1 cellular context compared by ENCODE assay signal in the genomic region with DNA sequence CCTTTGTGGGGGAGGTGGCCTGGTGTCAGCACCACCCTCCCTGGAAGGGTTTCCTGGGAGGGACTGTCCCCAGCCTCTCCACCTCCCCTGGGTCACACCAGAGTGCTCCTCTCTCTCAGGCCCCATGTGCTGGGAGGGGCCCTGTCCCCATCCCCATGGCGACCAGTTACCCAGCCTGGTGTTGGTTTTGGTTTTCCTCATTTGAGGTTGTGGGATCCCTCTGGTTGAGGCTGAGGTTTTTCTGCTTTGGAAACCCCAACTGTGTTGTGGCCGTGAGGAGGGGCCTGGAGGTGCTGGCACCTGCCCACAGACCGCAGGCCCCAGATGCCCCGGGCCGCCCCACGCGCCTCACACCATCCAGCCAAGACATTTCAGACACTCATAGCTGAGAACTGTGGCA.
TF ChIP-seq lines count a peak whose summit lies in the region.

No MANE protein-coding gene starts in this region.

TF ChIP-seq in GM12878, 131 proteins besides CTCF, POLR2A, EP300 and RAD21 (continued from another document):
- TF ChIP-seq, protein P1, sequence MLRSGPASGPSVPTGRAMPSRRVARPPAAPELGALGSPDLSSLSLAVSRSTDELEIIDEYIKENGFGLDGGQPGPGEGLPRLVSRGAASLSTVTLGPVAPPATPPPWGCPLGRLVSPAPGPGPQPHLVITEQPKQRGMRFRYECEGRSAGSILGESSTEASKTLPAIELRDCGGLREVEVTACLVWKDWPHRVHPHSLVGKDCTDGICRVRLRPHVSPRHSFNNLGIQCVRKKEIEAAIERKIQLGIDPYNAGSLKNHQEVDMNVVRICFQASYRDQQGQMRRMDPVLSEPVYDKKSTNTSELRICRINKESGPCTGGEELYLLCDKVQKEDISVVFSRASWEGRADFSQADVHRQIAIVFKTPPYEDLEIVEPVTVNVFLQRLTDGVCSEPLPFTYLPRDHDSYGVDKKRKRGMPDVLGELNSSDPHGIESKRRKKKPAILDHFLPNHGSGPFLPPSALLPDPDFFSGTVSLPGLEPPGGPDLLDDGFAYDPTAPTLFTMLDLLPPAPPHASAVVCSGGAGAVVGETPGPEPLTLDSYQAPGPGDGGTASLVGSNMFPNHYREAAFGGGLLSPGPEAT (IDR thresholded peaks at IDR 0.05; ENCODE audit: low read depth): peak; percentile 81; the same call in 1 of the 2 replicates
- TF ChIP-seq TCF3 (IDR thresholded peaks at IDR 0.05; ENCODE audit: borderline replicate concordance, insufficient read depth, low read depth, low read length) (peak; percentile 44; the same call in 1 of the 2 replicates), TCF12 (IDR thresholded peaks at IDR 0.05; ENCODE audit: low read depth, low read length) (peak; percentile 40), HDAC6 (IDR thresholded peaks at IDR 0.05; ENCODE audit: unreplicated experiment) (no peak), NBN (IDR thresholded peaks at IDR 0.05) (peak; percentile 56; the same call in 1 of the 2 replicates)
